Comparison of ENCODE assay signal across 14 cellular contexts in the genomic region with DNA sequence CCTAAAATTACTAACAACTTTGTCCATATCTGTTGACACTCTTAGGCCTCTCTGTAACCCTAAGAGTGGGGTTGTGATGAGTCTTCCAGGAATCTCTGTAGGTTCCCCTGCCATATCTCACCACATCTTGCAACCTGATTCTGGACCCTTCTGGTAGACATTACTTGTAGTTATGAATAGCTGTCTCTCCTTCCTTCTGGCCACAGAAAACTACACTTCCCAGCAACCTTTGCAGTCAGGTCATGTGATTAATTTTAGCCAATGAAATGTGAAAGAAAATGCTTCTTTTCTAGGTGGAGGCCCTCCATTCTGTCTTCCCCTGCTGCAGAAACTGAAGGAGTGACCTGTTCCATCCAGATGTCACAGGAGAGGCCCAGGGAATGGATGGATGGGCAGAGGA.
DNase-seq lines count a peak whose midpoint lies in the region; ATAC-seq, FAIRE-seq and TF ChIP-seq lines count a peak whose summit lies in the region.
"Had no signal": no experiment of that assay in that cellular context is flagged by ENCODE, and none has a peak within 500 bp of the region (broad histone marks: within the 10 kb centered on the region; RNA-seq: fewer than 3 reads in every experiment).

No MANE protein-coding gene starts in this region.

- H2BK120ac ChIP-seq in trophoblast cell (ENCODE audit: insufficient read depth, low read length, poor library complexity): peak overlapping the region; percentile 49

- H2BK12ac ChIP-seq in trophoblast cell (ENCODE audit: low read length): no peak overlapping the region

- H3K9me2 ChIP-seq in hepatocyte (replicated peaks; ENCODE audit: insufficient read depth): no peaks in the 10 kb centered on the region

- peak overlapping the region; percentile 49 for H4K91ac ChIP-seq in trophoblast cell (ENCODE audit: low read depth, low read length)

- H3K18ac ChIP-seq in trophoblast cell (ENCODE audit: low read length): no peak overlapping the region

- H3K27me3 ChIP-seq in trophoblast cell (ENCODE audit: insufficient read depth, low read length): no peaks in the 10 kb centered on the region
- H3K27me3 ChIP-seq in hepatocyte: no peaks in the 10 kb centered on the region

- H3K4me3 Mint-ChIP-seq in activated naive CD8-positive, alpha-beta T cell: no peak overlapping the region
- no peak overlapping the region for H3K4me3 Mint-ChIP-seq in activated naive CD8-positive, alpha-beta T cell treated with anti-CD3 and anti-CD28 coated beads for 36 hours
- H3K4me3 Mint-ChIP-seq in activated T-helper 17 cell treated with anti-CD3 and anti-CD28 coated beads, Interleukin-2, amount 50 U/mL, for 72 hours: peak overlapping the region; percentile 9

- FAIRE-seq in frontal cortex (lab: Jason Lieb, UNC): no peak
- FAIRE-seq: HTR-8/SVneo had no signal

- H3K79me2 ChIP-seq in trophoblast cell (ENCODE audit: control insufficient read depth, insufficient read depth, low read length, poor library complexity) (no peaks in the 10 kb centered on the region), hepatocyte (no peaks in the 10 kb centered on the region)

- peak overlapping the region; percentile 88 for H3K27ac Mint-ChIP-seq in activated naive CD8-positive, alpha-beta T cell
- no peak overlapping the region for H3K27ac Mint-ChIP-seq in activated naive CD8-positive, alpha-beta T cell treated with anti-CD3 and anti-CD28 coated beads for 36 hours
- H3K27ac Mint-ChIP-seq in activated T-helper 17 cell treated with anti-CD3 and anti-CD28 coated beads, Interleukin-2, amount 50 U/mL, for 72 hours: peak overlapping the region; percentile 77

- no peak overlapping the region for H3K4me3 ChIP-seq in trophoblast cell (ENCODE audit: low read depth, low read length)
- no peak overlapping the region for H3K4me3 ChIP-seq in hepatocyte

- H3K9me3 ChIP-seq in trophoblast cell (ENCODE audit: insufficient read depth, low read depth, low read length) (no peaks in the 10 kb centered on the region), hepatocyte (ENCODE audit: low read depth) (no peaks in the 10 kb centered on the region)

- H3K27ac ChIP-seq in trophoblast cell (ENCODE audit: low read depth, low read length) (peak overlapping the region; percentile 9), hepatocyte (no peak overlapping the region)

- peaks cover 8% of the 10 kb centered on the region for H3K4me1 Mint-ChIP-seq in activated naive CD8-positive, alpha-beta T cell (ENCODE audit: low read depth)
- peaks cover 6% of the 10 kb centered on the region for H3K4me1 Mint-ChIP-seq in activated naive CD8-positive, alpha-beta T cell treated with anti-CD3 and anti-CD28 coated beads for 36 hours
- H3K4me1 Mint-ChIP-seq in activated T-helper 17 cell treated with anti-CD3 and anti-CD28 coated beads, Interleukin-2, amount 50 U/mL, for 72 hours: peaks cover 12% of the 10 kb centered on the region

- no peak overlapping the region for H4K12ac ChIP-seq in trophoblast cell (ENCODE audit: low read depth, low read length)

- no peak overlapping the region for H3K23ac ChIP-seq in trophoblast cell (ENCODE audit: low read length)

- H3K4ac ChIP-seq in trophoblast cell (ENCODE audit: low read depth, low read length): no peak overlapping the region

- H3K27me3 Mint-ChIP-seq in activated naive CD8-positive, alpha-beta T cell: no peaks in the 10 kb centered on the region
- H3K27me3 Mint-ChIP-seq in activated naive CD8-positive, alpha-beta T cell treated with anti-CD3 and anti-CD28 coated beads for 36 hours: no peaks in the 10 kb centered on the region
- no peaks in the 10 kb centered on the region for H3K27me3 Mint-ChIP-seq in activated T-helper 17 cell treated with anti-CD3 and anti-CD28 coated beads, Interleukin-2, amount 50 U/mL, for 72 hours

- DNase-seq in activated naive CD8-positive, alpha-beta T cell treated with anti-CD3 and anti-CD28 coated beads for 36 hours: no peak
- DNase-seq in trophoblast cell (peak in 1 of 2 donors; percentile 39), frontal cortex (ENCODE audit: low spot score in 2 of 2) (no peak), NCI-H2081 (lab: John Stamatoyannopoulos, UW) (no peak), hepatocyte (ENCODE audit: low spot score) (no peak)
- DNase-seq: amniotic stem cell; cortex of kidney; islet precursor cell; NCI-H1694; stimulated activated CD4-positive, alpha-beta T cell treated with anti-CD3 and anti-CD28 coated beads, Interleukin-2, amount 100 ng/mL, for 48 hours had no signal

- no peak overlapping the region for H2AK5ac ChIP-seq in trophoblast cell (ENCODE audit: low read length)

- peaks cover 16% of the 10 kb centered on the region for H3K79me1 ChIP-seq in trophoblast cell (ENCODE audit: low read length)

- no peak for TF ChIP-seq RAD21 in Ishikawa (IDR thresholded peaks at IDR 0.05; ENCODE audit: low read depth)

- H3K14ac ChIP-seq in trophoblast cell (ENCODE audit: low read length): no peak overlapping the region

- no peak overlapping the region for H3K9ac ChIP-seq in trophoblast cell (ENCODE audit: low read length)

- H4K8ac ChIP-seq in trophoblast cell (ENCODE audit: low read depth, low read length): peak overlapping the region; percentile 30

- ATAC-seq in activated T-helper 17 cell treated with anti-CD3 and anti-CD28 coated beads, Interleukin-2, amount 50 U/mL, for 72 hours (replicated peaks): peak; percentile 57

- H3K9me3 Mint-ChIP-seq in activated naive CD8-positive, alpha-beta T cell (ENCODE audit: low read depth): no peaks in the 10 kb centered on the region
- no peaks in the 10 kb centered on the region for H3K9me3 Mint-ChIP-seq in activated naive CD8-positive, alpha-beta T cell treated with anti-CD3 and anti-CD28 coated beads for 36 hours
- H3K9me3 Mint-ChIP-seq in activated T-helper 17 cell treated with anti-CD3 and anti-CD28 coated beads, Interleukin-2, amount 50 U/mL, for 72 hours: no peaks in the 10 kb centered on the region

- H3K4me1 ChIP-seq in trophoblast cell (ENCODE audit: control insufficient read depth in 1 of 2, insufficient read depth in 2 of 2, low read length in 2 of 2): peaks cover 9 to 25% of the 10 kb centered on the region in 2 experiments
- no peaks in the 10 kb centered on the region for H3K4me1 ChIP-seq in hepatocyte (ENCODE audit: insufficient read depth)

- H2BK5ac ChIP-seq in trophoblast cell (ENCODE audit: low read depth, low read length, poor library complexity): no peak overlapping the region

- no peak for TF ChIP-seq EP300 in Ishikawa (IDR thresholded peaks at IDR 0.05; ENCODE audit: borderline replicate concordance)

- TF ChIP-seq CTCF in hepatocyte (IDR thresholded peaks at IDR 0.05; ENCODE audit: poor library complexity): no peak

- H3K36me3 ChIP-seq in trophoblast cell (ENCODE audit: control insufficient read depth in 1 of 2, insufficient read depth in 2 of 2, low read length in 2 of 2): peaks cover 2 to 11% of the 10 kb centered on the region in 2 experiments
- no peaks in the 10 kb centered on the region for H3K36me3 ChIP-seq in hepatocyte (replicated peaks; ENCODE audit: insufficient read depth, low read depth)

- no peak overlapping the region for H2AFZ ChIP-seq in trophoblast cell (ENCODE audit: insufficient read depth, low read length, poor library complexity)
- no peak overlapping the region for H2AFZ ChIP-seq in hepatocyte

- no peaks in the 10 kb centered on the region for H4K20me1 ChIP-seq in hepatocyte (ENCODE audit: insufficient read depth, poor library complexity, severe bottlenecking)

- H3K36me3 Mint-ChIP-seq in activated naive CD8-positive, alpha-beta T cell: peaks cover 57% of the 10 kb centered on the region
- H3K36me3 Mint-ChIP-seq in activated naive CD8-positive, alpha-beta T cell treated with anti-CD3 and anti-CD28 coated beads for 36 hours: peaks cover 64% of the 10 kb centered on the region
- H3K36me3 Mint-ChIP-seq in activated T-helper 17 cell treated with anti-CD3 and anti-CD28 coated beads, Interleukin-2, amount 50 U/mL, for 72 hours (ENCODE audit: low read depth): peaks cover 96% of the 10 kb centered on the region

- H3K4me2 ChIP-seq in trophoblast cell (ENCODE audit: low read length): no peak overlapping the region
- H3K4me2 ChIP-seq in hepatocyte: no peak overlapping the region

TF ChIP-seq in Ishikawa, 13 proteins besides CTCF, POLR2A, EP300 and RAD21:
- TF ChIP-seq CREB1 (IDR thresholded peaks at IDR 0.05; ENCODE audit: low read depth) (no peak), YY1 (IDR thresholded peaks at IDR 0.05; ENCODE audit: low read depth) (no peak), TEAD4 (IDR thresholded peaks at IDR 0.05) (no peak), EGR1 (IDR thresholded peaks at IDR 0.05) (no peak), USF1 (IDR thresholded peaks at IDR 0.05) (peak; percentile 84), FOXM1 (IDR thresholded peaks at IDR 0.05; ENCODE audit: borderline replicate concordance, low read depth) (no peak)
